ENCODE assay signal across 8 cellular contexts in the genomic region with DNA sequence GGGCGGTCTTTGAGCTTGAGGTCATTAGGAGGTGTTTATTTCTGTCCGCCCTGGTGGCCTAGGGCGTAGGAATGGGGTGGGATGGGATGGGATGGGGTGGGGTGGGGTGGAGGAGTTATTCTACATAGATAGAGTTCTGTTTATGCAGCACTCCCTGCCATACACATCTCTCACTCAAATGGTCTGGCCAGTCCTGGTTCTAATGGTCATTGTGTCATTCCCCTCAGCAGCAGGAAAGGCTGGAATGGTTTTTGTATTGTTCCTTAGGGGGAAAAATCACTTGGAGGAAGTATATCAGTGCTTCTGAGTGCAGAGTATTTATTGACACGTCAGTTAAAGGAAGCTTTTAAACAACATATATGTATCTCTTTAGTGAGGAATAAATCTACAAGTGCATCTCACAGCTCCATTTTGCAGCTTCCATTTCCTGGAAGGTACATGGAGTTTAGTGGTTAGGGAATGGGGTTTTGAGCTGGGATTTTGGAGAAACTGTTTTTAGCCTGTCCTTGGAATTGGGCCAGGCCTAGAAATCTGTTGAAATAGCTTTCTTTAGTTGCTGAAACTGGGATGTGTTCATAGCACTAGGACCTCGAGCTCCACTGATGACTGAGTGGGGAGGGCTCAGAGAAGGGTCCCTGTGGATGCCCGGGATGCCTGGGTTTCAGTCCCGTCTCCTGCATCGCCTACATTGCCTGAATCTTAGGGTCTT. TPM values are rescaled to one million over a fixed set of nuclear protein-coding genes. Genes with fewer than 3 reads are reported as not detected.
DNase-seq lines count a peak whose midpoint lies in the region; ATAC-seq and TF ChIP-seq lines count a peak whose summit lies in the region.

No MANE protein-coding gene starts in this region.

- peaks cover 33% of the 10 kb centered on the region for H4K20me1 ChIP-seq in GM23338 (replicated peaks; ENCODE audit: insufficient read depth)

- DNase-seq in GM23338 (ENCODE audit: low spot score) (no peak), heart right ventricle (peak in 1 of 2 donors; percentile 50), globus pallidus (ENCODE audit: low spot score) (no peak), middle frontal gyrus (ENCODE audit: extremely low spot score, low spot score) (no peak), SKM-1 treated with dmso at 0.1 percent for 144 hours (lab: John Stamatoyannopoulos, UW; ENCODE audit: unreplicated experiment) (no peak)
- DNase-seq in activated T-helper 2 cell treated with anti-CD3 and anti-CD28 coated beads, Interferon-gamma antibody, Interleukin-2, Interleukin-4, amounts not matched to agents 10 μg/mL and 5 μg/mL and 100 μg/mL, durations not matched to agents 14 hours and 24 hours and 36 hours (ENCODE audit: low spot score), result no peak

- H3K9me3 Mint-ChIP-seq in GM23338, result no peaks in the 10 kb centered on the region
- H3K9me3 Mint-ChIP-seq in activated T-helper 2 cell treated with anti-CD3 and anti-CD28 coated beads, Interferon-gamma antibody, Interleukin-2, Interleukin-4, amounts not matched to agents 10 μg/mL and 5 μg/mL and 100 μg/mL, durations not matched to agents 14 hours and 24 hours and 36 hours, result no peaks in the 10 kb centered on the region

- WGBS in heart right ventricle, 2 donors, result 44 to 46% methylated on average over 8 of the region's 8 CpGs

- H3K36me3 Mint-ChIP-seq in GM23338 (ENCODE audit: low read depth), result no peaks in the 10 kb centered on the region; the same call in 1 of the 3 replicates
- peaks cover 20% of the 10 kb centered on the region for H3K36me3 Mint-ChIP-seq in activated T-helper 2 cell treated with anti-CD3 and anti-CD28 coated beads, Interferon-gamma antibody, Interleukin-2, Interleukin-4, amounts not matched to agents 10 μg/mL and 5 μg/mL and 100 μg/mL, durations not matched to agents 14 hours and 24 hours and 36 hours (ENCODE audit: low read depth)

- no peak overlapping the region for H3K27ac ChIP-seq in GM23338 (ENCODE audit: low read depth)
- H3K27ac ChIP-seq in heart right ventricle, result peak overlapping the region; percentile 31 to 100 (median 84)
- peak overlapping the region; percentile 28 for H3K27ac ChIP-seq in skeletal muscle tissue (ENCODE audit: low read depth, low read length)

- H3K79me2 ChIP-seq in GM23338 (replicated peaks; ENCODE audit: insufficient read depth), result peaks cover 94% of the 10 kb centered on the region

- peak overlapping the region in 1 of 3 donors; percentile 45 for H3K9ac ChIP-seq in skeletal muscle tissue (ENCODE audit: low read depth in 1 of 3, low read length in 3 of 3)

- intact Hi-C loops in activated T-helper 2 cell treated with anti-CD3 and anti-CD28 coated beads, Interferon-gamma antibody, Interleukin-2, Interleukin-4, amounts not matched to agents 10 μg/mL and 5 μg/mL and 100 μg/mL, durations not matched to agents 14 hours and 24 hours and 36 hours (cut with micrococcal nuclease), result no loop called here
- intact Hi-C loops in heart right ventricle (cut with DNase I), result loop anchor here in 1 of 10 donors (2.0 kb wide), 1 partner anchor 34 kb away; no protein-coding TSS in a partner anchor

- peaks cover 16% of the 10 kb centered on the region; the same call in 1 of the 2 replicates for H3K27me3 ChIP-seq in GM23338 (ENCODE audit: insufficient read depth)
- H3K27me3 ChIP-seq in heart right ventricle, result no peaks in the 10 kb centered on the region
- no peaks in the 10 kb centered on the region for H3K27me3 ChIP-seq in skeletal muscle tissue (ENCODE audit: control insufficient read depth in 3 of 3, insufficient read depth in 3 of 3, low read length in 3 of 3)

- H2AFZ ChIP-seq in GM23338, result no peak overlapping the region

- H3F3A ChIP-seq in GM23338 (replicated peaks; ENCODE audit: low read depth), result no peaks in the 10 kb centered on the region; the same call in 1 of the 2 replicates

- H3K4me2 ChIP-seq in GM23338, result peak overlapping the region; percentile 72

- ATAC-seq in GM23338, result no peak
- peak in 2 of 8 donors; percentile 25 to 27 for ATAC-seq in heart right ventricle
- ATAC-seq in GM18502 (IDR thresholded peaks at IDR 0.05; ENCODE audit: poor library complexity, unreplicated experiment), result no peak

- H3K4me1 ChIP-seq in GM23338 (ENCODE audit: insufficient read depth), result peaks cover 90% of the 10 kb centered on the region
- peaks cover 44 to 100% (median 100%) of the 10 kb centered on the region in 9 donors for H3K4me1 ChIP-seq in heart right ventricle
- H3K4me1 ChIP-seq in skeletal muscle tissue (ENCODE audit: control insufficient read depth in 3 of 3, insufficient read depth in 3 of 3, low read length in 3 of 3), result peaks cover 83 to 90% (median 86%) of the 10 kb centered on the region in 3 donors

- peaks cover 92% of the 10 kb centered on the region for H3K4me1 Mint-ChIP-seq in GM23338
- H3K4me1 Mint-ChIP-seq in activated T-helper 2 cell treated with anti-CD3 and anti-CD28 coated beads, Interferon-gamma antibody, Interleukin-2, Interleukin-4, amounts not matched to agents 10 μg/mL and 5 μg/mL and 100 μg/mL, durations not matched to agents 14 hours and 24 hours and 36 hours (ENCODE audit: low read depth), result peaks cover 96% of the 10 kb centered on the region

- TF ChIP-seq CTCF in GM23338 (conservative IDR thresholded peaks at IDR 0.05; ENCODE audit: low read depth in 2 of 2), result no peak
- no peak for TF ChIP-seq CTCF in heart right ventricle (IDR thresholded peaks at IDR 0.05)

- H3K9me2 ChIP-seq in GM23338 (ENCODE audit: insufficient read depth), result no peaks in the 10 kb centered on the region

- H3K4me3 ChIP-seq in GM23338 (no peak overlapping the region), heart right ventricle (peak overlapping the region in 4 of 10 donors; percentile 3 to 50 (median 12)), skeletal muscle tissue (ENCODE audit: low read length in 3 of 3) (peak overlapping the region in 2 of 3 donors; percentile 32 to 35)

- H3K4me3 Mint-ChIP-seq in GM23338, result no peak overlapping the region; the same call in 2 of the 3 replicates
- no peak overlapping the region for H3K4me3 Mint-ChIP-seq in activated T-helper 2 cell treated with anti-CD3 and anti-CD28 coated beads, Interferon-gamma antibody, Interleukin-2, Interleukin-4, amounts not matched to agents 10 μg/mL and 5 μg/mL and 100 μg/mL, durations not matched to agents 14 hours and 24 hours and 36 hours (ENCODE audit: low read depth)

- no peaks in the 10 kb centered on the region for H3K9me3 ChIP-seq in heart right ventricle
- no peaks in the 10 kb centered on the region for H3K9me3 ChIP-seq in skeletal muscle tissue (ENCODE audit: control insufficient read depth in 3 of 3, low read length in 3 of 3)

- H3K36me3 ChIP-seq in GM23338 (ENCODE audit: insufficient read depth) (no peaks in the 10 kb centered on the region), heart right ventricle (peaks cover 0 to 8% (median 0%) of the 10 kb centered on the region in 9 donors), skeletal muscle tissue (ENCODE audit: control insufficient read depth in 3 of 3, insufficient read depth in 3 of 3, low read length in 3 of 3) (peaks cover 0 to 2% (median 0%) of the 10 kb centered on the region in 3 donors)

- peak overlapping the region; percentile 23; the same call in 1 of the 2 replicates for H3K27ac Mint-ChIP-seq in GM23338
- peak overlapping the region; percentile 50 for H3K27ac Mint-ChIP-seq in activated T-helper 2 cell treated with anti-CD3 and anti-CD28 coated beads, Interferon-gamma antibody, Interleukin-2, Interleukin-4, amounts not matched to agents 10 μg/mL and 5 μg/mL and 100 μg/mL, durations not matched to agents 14 hours and 24 hours and 36 hours

- peaks cover 13% of the 10 kb centered on the region for H3K27me3 Mint-ChIP-seq in GM23338 (ENCODE audit: insufficient read depth, low read depth, poor library complexity)
- H3K27me3 Mint-ChIP-seq in activated T-helper 2 cell treated with anti-CD3 and anti-CD28 coated beads, Interferon-gamma antibody, Interleukin-2, Interleukin-4, amounts not matched to agents 10 μg/mL and 5 μg/mL and 100 μg/mL, durations not matched to agents 14 hours and 24 hours and 36 hours (ENCODE audit: low read depth), result no peaks in the 10 kb centered on the region

TF ChIP-seq in GM23338, 12 proteins besides CTCF, POLR2A, EP300 and RAD21 (continues in another document):
- TF ChIP-seq NANOG (IDR thresholded peaks at IDR 0.05; ENCODE audit: borderline replicate concordance) (no peak), JUNB (IDR thresholded peaks at IDR 0.05; ENCODE audit: unreplicated experiment) (no peak), ZNF331 (CRISPR knock-in tag; IDR thresholded peaks at IDR 0.05; ENCODE audit: low read depth) (no peak), CREB1 (CRISPR knock-in tag; IDR thresholded peaks at IDR 0.05; ENCODE audit: low read depth) (no peak)

RNA-seq across cellular contexts. Expression of a gene that starts 8.3 kb away (rescaled TPM):
- total RNA-seq in GM23338 (2014; rRNA removed; shearing (Covaris generic)), result 31.8 and 40.7 TPM in 2 replicates
- polyA plus RNA-seq in GM23338 (2016; fragmentation: Nextera tagmentation; extraction: Ambion mirVana) (17.1 and 17.9 TPM in 2 replicates), heart right ventricle (10 to 100 TPM; 16.9 to 35.0 TPM)
- 45.4 and 51.1 TPM in 2 replicates for total RNA-seq in activated T-helper 2 cell treated with anti-CD3 and anti-CD28 coated beads, Interferon-gamma antibody, Interleukin-2, Interleukin-4, amounts not matched to agents 10 μg/mL and 5 μg/mL and 100 μg/mL, durations not matched to agents 14 hours and 24 hours and 36 hours
- total RNA-seq in heart right ventricle (10 to 100 TPM; 21.7 to 57.2 (median 27.6) TPM), skeletal muscle tissue (6.3 TPM)

RNA-seq across cellular contexts. Expression of a gene that starts 54.1 kb away (rescaled TPM):
- 31.8 and 40.1 TPM in 2 replicates for total RNA-seq in GM23338 (2014; rRNA removed; shearing (Covaris generic))
- polyA plus RNA-seq in GM23338 (2016; fragmentation: Nextera tagmentation; extraction: Ambion mirVana) (46.8 and 51.7 TPM in 2 replicates), heart right ventricle (10 to 100 TPM; 46.0 to 54.6 TPM)
- 18.4 and 19.6 TPM in 2 replicates for total RNA-seq in activated T-helper 2 cell treated with anti-CD3 and anti-CD28 coated beads, Interferon-gamma antibody, Interleukin-2, Interleukin-4, amounts not matched to agents 10 μg/mL and 5 μg/mL and 100 μg/mL, durations not matched to agents 14 hours and 24 hours and 36 hours
- total RNA-seq in heart right ventricle (100 to 1,000 TPM in 3 of 10 donors, 10 to 100 TPM in 7; 57.3 to 135 (median 84.3) TPM), skeletal muscle tissue (19.3 TPM)
